Comparison of ENCODE assay signal across 1 cellular context in the genomic region with DNA sequence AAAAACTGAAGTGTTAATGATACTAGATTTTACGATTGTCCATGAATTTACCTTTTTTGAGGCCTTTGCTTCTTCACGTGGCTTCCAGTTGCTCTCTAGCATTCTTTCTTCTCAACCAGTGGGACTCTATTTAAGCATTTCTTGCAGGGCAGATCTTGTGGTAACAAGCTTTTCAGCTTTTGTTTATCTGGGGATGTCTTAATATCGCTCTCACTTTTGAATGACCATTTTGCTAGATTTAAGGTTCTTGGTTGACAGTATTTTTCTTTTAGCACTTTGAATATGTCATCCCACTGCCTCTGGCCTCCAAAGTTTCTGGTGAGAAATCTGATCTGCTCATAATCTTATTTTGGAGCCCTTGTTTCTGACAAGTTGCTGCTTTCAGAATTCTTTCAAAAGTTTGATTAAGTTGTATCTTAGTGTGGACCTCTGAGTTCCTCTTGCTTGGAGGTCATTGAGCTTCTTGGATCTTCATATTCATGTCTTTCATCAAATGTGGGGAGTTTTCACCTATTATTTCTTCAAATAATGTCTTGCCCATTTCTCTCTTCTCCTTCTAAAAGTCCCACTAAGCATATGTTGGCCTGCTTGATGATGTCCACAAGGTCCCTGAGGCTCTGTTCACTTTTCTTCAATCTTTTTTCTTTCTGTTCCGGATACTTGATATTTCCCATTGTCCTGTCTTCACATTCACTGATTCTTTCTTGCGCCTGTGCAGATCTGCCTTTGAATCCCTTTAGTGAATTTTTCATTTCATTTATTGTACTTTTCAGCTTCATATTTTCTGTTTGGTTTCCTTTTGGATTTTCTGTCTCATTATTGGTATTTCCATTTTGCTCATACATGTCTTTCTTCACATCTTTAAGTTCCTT.
TF ChIP-seq lines count a peak whose summit lies in the region.

No MANE protein-coding gene starts in this region.

TF ChIP-seq in K562, 482 proteins besides CTCF, POLR2A, EP300 and RAD21:
- no peak for TF ChIP-seq ZNF165 (CRISPR knock-in tag; IDR thresholded peaks at IDR 0.05; ENCODE audit: borderline replicate concordance)
- peak; percentile 99 for TF ChIP-seq TRIM28 (IDR thresholded peaks at IDR 0.05)
- TF ChIP-seq SREBF1 (IDR thresholded peaks at IDR 0.05; ENCODE audit: borderline replicate concordance, low read depth, low read length): no peak
- TF ChIP-seq, protein P1, sequence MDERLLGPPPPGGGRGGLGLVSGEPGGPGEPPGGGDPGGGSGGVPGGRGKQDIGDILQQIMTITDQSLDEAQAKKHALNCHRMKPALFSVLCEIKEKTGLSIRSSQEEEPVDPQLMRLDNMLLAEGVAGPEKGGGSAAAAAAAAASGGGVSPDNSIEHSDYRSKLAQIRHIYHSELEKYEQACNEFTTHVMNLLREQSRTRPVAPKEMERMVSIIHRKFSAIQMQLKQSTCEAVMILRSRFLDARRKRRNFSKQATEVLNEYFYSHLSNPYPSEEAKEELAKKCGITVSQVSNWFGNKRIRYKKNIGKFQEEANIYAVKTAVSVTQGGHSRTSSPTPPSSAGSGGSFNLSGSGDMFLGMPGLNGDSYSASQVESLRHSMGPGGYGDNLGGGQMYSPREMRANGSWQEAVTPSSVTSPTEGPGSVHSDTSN (CRISPR knock-in tag; IDR thresholded peaks at IDR 0.05; ENCODE audit: low read depth): no peak
- TF ChIP-seq, protein P1 (tag; conservative IDR thresholded peaks at IDR 0.05; ENCODE audit: low read depth): no peak
- TF ChIP-seq, protein P2, sequence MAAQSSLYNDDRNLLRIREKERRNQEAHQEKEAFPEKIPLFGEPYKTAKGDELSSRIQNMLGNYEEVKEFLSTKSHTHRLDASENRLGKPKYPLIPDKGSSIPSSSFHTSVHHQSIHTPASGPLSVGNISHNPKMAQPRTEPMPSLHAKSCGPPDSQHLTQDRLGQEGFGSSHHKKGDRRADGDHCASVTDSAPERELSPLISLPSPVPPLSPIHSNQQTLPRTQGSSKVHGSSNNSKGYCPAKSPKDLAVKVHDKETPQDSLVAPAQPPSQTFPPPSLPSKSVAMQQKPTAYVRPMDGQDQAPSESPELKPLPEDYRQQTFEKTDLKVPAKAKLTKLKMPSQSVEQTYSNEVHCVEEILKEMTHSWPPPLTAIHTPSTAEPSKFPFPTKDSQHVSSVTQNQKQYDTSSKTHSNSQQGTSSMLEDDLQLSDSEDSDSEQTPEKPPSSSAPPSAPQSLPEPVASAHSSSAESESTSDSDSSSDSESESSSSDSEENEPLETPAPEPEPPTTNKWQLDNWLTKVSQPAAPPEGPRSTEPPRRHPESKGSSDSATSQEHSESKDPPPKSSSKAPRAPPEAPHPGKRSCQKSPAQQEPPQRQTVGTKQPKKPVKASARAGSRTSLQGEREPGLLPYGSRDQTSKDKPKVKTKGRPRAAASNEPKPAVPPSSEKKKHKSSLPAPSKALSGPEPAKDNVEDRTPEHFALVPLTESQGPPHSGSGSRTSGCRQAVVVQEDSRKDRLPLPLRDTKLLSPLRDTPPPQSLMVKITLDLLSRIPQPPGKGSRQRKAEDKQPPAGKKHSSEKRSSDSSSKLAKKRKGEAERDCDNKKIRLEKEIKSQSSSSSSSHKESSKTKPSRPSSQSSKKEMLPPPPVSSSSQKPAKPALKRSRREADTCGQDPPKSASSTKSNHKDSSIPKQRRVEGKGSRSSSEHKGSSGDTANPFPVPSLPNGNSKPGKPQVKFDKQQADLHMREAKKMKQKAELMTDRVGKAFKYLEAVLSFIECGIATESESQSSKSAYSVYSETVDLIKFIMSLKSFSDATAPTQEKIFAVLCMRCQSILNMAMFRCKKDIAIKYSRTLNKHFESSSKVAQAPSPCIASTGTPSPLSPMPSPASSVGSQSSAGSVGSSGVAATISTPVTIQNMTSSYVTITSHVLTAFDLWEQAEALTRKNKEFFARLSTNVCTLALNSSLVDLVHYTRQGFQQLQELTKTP (IDR thresholded peaks at IDR 0.05; ENCODE audit: low read depth in 1 of 2, partially characterized antibody in 2 of 2): peak in 1 of 2 experiments; percentile 23
- peak; percentile 39; the same call in 1 of the 2 replicates for TF ChIP-seq EHMT2 (IDR thresholded peaks at IDR 0.05)
- peak; percentile 97 for TF ChIP-seq ZFP30 (CRISPR knock-in tag; IDR thresholded peaks at IDR 0.05; ENCODE audit: borderline replicate concordance)
- TF ChIP-seq, protein P3, sequence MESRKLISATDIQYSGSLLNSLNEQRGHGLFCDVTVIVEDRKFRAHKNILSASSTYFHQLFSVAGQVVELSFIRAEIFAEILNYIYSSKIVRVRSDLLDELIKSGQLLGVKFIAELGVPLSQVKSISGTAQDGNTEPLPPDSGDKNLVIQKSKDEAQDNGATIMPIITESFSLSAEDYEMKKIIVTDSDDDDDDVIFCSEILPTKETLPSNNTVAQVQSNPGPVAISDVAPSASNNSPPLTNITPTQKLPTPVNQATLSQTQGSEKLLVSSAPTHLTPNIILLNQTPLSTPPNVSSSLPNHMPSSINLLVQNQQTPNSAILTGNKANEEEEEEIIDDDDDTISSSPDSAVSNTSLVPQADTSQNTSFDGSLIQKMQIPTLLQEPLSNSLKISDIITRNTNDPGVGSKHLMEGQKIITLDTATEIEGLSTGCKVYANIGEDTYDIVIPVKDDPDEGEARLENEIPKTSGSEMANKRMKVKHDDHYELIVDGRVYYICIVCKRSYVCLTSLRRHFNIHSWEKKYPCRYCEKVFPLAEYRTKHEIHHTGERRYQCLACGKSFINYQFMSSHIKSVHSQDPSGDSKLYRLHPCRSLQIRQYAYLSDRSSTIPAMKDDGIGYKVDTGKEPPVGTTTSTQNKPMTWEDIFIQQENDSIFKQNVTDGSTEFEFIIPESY (CRISPR knock-in tag; IDR thresholded peaks at IDR 0.05): peak; percentile 66
- TF ChIP-seq HLTF (IDR thresholded peaks at IDR 0.05): 0 out of 2 replicates have a peak, but pooled peaks have one; percentile 37
- peak; percentile 82 for TF ChIP-seq ZEB2 (IDR thresholded peaks at IDR 0.05)
- TF ChIP-seq ZNF146 (CRISPR knock-in tag; IDR thresholded peaks at IDR 0.05; ENCODE audit: unreplicated experiment): no peak
- peak in 1 of 2 experiments; percentile 75; a peak in 1 of 4 replicates for TF ChIP-seq ARNT (IDR thresholded peaks at IDR 0.05)
- 0 out of 2 replicates have a peak, but pooled peaks have one; percentile 30 for TF ChIP-seq CBX1 (IDR thresholded peaks at IDR 0.05; ENCODE audit: low read depth)
- TF ChIP-seq ZNF184 (CRISPR knock-in tag; IDR thresholded peaks at IDR 0.05): no peak
- no peak for TF ChIP-seq E2F3 (CRISPR knock-in tag; IDR thresholded peaks at IDR 0.05)
- no peak for TF ChIP-seq CHD1 (IDR thresholded peaks at IDR 0.05; ENCODE audit: low read length)
- TF ChIP-seq XRCC3 (IDR thresholded peaks at IDR 0.05): peak; percentile 90; the same call in 1 of the 2 replicates
- TF ChIP-seq, protein P4, sequence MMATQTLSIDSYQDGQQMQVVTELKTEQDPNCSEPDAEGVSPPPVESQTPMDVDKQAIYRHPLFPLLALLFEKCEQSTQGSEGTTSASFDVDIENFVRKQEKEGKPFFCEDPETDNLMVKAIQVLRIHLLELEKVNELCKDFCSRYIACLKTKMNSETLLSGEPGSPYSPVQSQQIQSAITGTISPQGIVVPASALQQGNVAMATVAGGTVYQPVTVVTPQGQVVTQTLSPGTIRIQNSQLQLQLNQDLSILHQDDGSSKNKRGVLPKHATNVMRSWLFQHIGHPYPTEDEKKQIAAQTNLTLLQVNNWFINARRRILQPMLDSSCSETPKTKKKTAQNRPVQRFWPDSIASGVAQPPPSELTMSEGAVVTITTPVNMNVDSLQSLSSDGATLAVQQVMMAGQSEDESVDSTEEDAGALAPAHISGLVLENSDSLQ (IDR thresholded peaks at IDR 0.05): no peak
- TF ChIP-seq, protein P5, sequence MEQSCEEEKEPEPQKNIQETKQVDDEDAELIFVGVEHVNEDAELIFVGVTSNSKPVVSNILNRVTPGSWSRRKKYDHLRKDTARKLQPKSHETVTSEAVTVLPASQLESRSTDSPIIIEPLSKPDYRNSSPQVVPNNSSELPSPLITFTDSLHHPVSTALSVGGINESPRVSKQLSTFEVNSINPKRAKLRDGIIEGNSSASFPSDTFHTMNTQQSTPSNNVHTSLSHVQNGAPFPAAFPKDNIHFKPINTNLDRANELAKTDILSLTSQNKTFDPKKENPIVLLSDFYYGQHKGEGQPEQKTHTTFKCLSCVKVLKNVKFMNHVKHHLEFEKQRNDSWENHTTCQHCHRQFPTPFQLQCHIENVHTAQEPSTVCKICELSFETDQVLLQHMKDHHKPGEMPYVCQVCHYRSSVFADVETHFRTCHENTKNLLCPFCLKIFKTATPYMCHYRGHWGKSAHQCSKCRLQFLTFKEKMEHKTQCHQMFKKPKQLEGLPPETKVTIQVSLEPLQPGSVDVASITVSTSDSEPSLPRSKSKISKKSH (CRISPR knock-in tag; IDR thresholded peaks at IDR 0.05): peak; percentile 63
- peak; percentile 88 for TF ChIP-seq SMARCA5 (IDR thresholded peaks at IDR 0.05)
- TF ChIP-seq TRIM24 (IDR thresholded peaks at IDR 0.05): peak; percentile 66 to 92
- TF ChIP-seq, protein P6, sequence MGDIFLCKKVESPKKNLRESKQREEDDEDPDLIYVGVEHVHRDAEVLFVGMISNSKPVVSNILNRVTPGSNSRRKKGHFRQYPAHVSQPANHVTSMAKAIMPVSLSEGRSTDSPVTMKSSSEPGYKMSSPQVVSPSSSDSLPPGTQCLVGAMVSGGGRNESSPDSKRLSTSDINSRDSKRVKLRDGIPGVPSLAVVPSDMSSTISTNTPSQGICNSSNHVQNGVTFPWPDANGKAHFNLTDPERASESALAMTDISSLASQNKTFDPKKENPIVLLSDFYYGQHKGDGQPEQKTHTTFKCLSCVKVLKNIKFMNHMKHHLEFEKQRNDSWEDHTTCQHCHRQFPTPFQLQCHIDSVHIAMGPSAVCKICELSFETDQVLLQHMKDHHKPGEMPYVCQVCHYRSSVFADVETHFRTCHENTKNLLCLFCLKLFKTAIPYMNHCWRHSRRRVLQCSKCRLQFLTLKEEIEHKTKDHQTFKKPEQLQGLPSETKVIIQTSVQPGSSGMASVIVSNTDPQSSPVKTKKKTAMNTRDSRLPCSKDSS (IDR thresholded peaks at IDR 0.05; ENCODE audit: low read depth, partially characterized antibody): peak; percentile 100
- peak; percentile 92 for TF ChIP-seq CBX5 (IDR thresholded peaks at IDR 0.05; ENCODE audit: borderline replicate concordance, low read depth)
- peak in 1 of 2 experiments; percentile 99; a peak in 2 of 3 replicates for TF ChIP-seq CBX3 (IDR thresholded peaks at IDR 0.05; ENCODE audit: borderline replicate concordance in 1 of 2, low read length in 2 of 2)
- TF ChIP-seq LEF1 (IDR thresholded peaks at IDR 0.05): 0 out of 2 replicates have a peak, but pooled peaks have one; percentile 25
- TF ChIP-seq ZNF507 (tag; conservative IDR thresholded peaks at IDR 0.05): 0 out of 2 replicates have a peak, but pooled peaks have one; percentile 20
- 0 out of 2 replicates have a peak, but pooled peaks have one; percentile 12 for TF ChIP-seq NFIC (IDR thresholded peaks at IDR 0.05)
- no peak for TF ChIP-seq SIX5 (IDR thresholded peaks at IDR 0.05; ENCODE audit: borderline replicate concordance in 1 of 2, insufficient read depth in 1 of 2, low read depth in 1 of 2, low read length in 2 of 2)
- TF ChIP-seq, protein P7, sequence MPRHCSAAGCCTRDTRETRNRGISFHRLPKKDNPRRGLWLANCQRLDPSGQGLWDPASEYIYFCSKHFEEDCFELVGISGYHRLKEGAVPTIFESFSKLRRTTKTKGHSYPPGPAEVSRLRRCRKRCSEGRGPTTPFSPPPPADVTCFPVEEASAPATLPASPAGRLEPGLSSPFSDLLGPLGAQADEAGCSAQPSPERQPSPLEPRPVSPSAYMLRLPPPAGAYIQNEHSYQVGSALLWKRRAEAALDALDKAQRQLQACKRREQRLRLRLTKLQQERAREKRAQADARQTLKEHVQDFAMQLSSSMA (CRISPR knock-in tag; IDR thresholded peaks at IDR 0.05): no peak
- TF ChIP-seq, protein P8, sequence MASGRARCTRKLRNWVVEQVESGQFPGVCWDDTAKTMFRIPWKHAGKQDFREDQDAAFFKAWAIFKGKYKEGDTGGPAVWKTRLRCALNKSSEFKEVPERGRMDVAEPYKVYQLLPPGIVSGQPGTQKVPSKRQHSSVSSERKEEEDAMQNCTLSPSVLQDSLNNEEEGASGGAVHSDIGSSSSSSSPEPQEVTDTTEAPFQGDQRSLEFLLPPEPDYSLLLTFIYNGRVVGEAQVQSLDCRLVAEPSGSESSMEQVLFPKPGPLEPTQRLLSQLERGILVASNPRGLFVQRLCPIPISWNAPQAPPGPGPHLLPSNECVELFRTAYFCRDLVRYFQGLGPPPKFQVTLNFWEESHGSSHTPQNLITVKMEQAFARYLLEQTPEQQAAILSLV (tag; IDR thresholded peaks at IDR 0.05): peak; percentile 50; the same call in 1 of the 2 replicates
- TF ChIP-seq MIER1 (IDR thresholded peaks at IDR 0.05; ENCODE audit: low read depth): peak; percentile 68; the same call in 1 of the 2 replicates
- TF ChIP-seq ZBTB7A (IDR thresholded peaks at IDR 0.05; ENCODE audit: borderline replicate concordance, control insufficient read depth, low read depth, low read length): no peak
- TF ChIP-seq RHOXF2B (CRISPR knock-in tag; conservative IDR thresholded peaks at IDR 0.05): no peak
- TF ChIP-seq, protein P9, sequence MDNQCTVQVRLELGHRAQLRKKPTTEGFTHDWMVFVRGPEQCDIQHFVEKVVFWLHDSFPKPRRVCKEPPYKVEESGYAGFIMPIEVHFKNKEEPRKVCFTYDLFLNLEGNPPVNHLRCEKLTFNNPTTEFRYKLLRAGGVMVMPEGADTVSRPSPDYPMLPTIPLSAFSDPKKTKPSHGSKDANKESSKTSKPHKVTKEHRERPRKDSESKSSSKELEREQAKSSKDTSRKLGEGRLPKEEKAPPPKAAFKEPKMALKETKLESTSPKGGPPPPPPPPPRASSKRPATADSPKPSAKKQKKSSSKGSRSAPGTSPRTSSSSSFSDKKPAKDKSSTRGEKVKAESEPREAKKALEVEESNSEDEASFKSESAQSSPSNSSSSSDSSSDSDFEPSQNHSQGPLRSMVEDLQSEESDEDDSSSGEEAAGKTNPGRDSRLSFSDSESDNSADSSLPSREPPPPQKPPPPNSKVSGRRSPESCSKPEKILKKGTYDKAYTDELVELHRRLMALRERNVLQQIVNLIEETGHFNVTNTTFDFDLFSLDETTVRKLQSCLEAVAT (IDR thresholded peaks at IDR 0.05): 0 out of 4 replicates have a peak, but pooled peaks of 1 of the 2 experiments have one; percentile 38
